1 cellular context compared by ENCODE assay signal in genomic region chr4:147094228-147094627, GRCh38.
TF ChIP-seq lines count a peak whose summit lies in the region.

No MANE protein-coding gene starts in this region.

TF ChIP-seq in IMR-90, 13 proteins besides CTCF, POLR2A, EP300 and RAD21 (continued from another document):
- TF ChIP-seq MXI1 (IDR thresholded peaks at IDR 0.05; ENCODE audit: borderline replicate concordance, low read depth, low read length) (no peak), FOS (IDR thresholded peaks at IDR 0.05; ENCODE audit: low read depth, low read length) (no peak), NFE2L2 (IDR thresholded peaks at IDR 0.05; ENCODE audit: low read depth, low read length) (no peak), BHLHE40 (IDR thresholded peaks at IDR 0.05; ENCODE audit: low read depth, low read length) (no peak), USF2 (IDR thresholded peaks at IDR 0.05; ENCODE audit: low read depth, low read length) (no peak), MAZ (IDR thresholded peaks at IDR 0.05; ENCODE audit: borderline replicate concordance, low read depth, low read length) (no peak)
